Comparison of ENCODE assay signal across 1 cellular context in genomic region chr17:28718317-28718672, GRCh38.
TF ChIP-seq lines count a peak whose summit lies in the region.

No MANE protein-coding gene starts in this region.

TF ChIP-seq in K562, 482 proteins besides CTCF, POLR2A, EP300 and RAD21:
- TF ChIP-seq NR1H2 (CRISPR knock-in tag; IDR thresholded peaks at IDR 0.05) = no peak
- no peak for TF ChIP-seq PCBP1 (IDR thresholded peaks at IDR 0.05; ENCODE audit: low read depth, low read length, poor library complexity, severe bottlenecking)
- no peak for TF ChIP-seq XRCC5 (IDR thresholded peaks at IDR 0.05; ENCODE audit: low read depth, low read length)
- TF ChIP-seq CXXC5 (CRISPR knock-in tag; IDR thresholded peaks at IDR 0.05) = no peak
- no peak for TF ChIP-seq NCOA2 (IDR thresholded peaks at IDR 0.05; ENCODE audit: partially characterized antibody in 2 of 2)
- no peak for TF ChIP-seq ZNF639 (CRISPR knock-in tag; conservative IDR thresholded peaks at IDR 0.05 in 1 of 2, IDR thresholded peaks at IDR 0.05 in 1 of 2)
- TF ChIP-seq CSDE1 (IDR thresholded peaks at IDR 0.05) = no peak
- no peak for TF ChIP-seq ZNF253 (CRISPR knock-in tag; conservative IDR thresholded peaks at IDR 0.05)
- no peak for TF ChIP-seq RAD51 (IDR thresholded peaks at IDR 0.05; ENCODE audit: borderline replicate concordance, low read depth)
- TF ChIP-seq ELF2 (CRISPR knock-in tag; IDR thresholded peaks at IDR 0.05) = no peak
- TF ChIP-seq JUN (IDR thresholded peaks at IDR 0.05; ENCODE audit: borderline replicate concordance, low read depth, low read length) = no peak
- no peak for TF ChIP-seq JUN (CRISPR knock-in tag; IDR thresholded peaks at IDR 0.05; ENCODE audit: borderline replicate concordance)
- no peak for TF ChIP-seq CTCFL (IDR thresholded peaks at IDR 0.05; ENCODE audit: borderline replicate concordance, insufficient read depth, low read depth, low read length, poor library complexity, severe bottlenecking)
- no peak for TF ChIP-seq YY1 (IDR thresholded peaks at IDR 0.05; ENCODE audit: borderline replicate concordance in 1 of 3, control insufficient read depth in 1 of 3, extremely low read depth in 1 of 3, insufficient read depth in 3 of 3, insufficient read length in 1 of 3, insufficient replicate concordance in 2 of 3, low read depth in 1 of 3, low read length in 2 of 3)
- no peak for TF ChIP-seq MEF2D (tag; conservative IDR thresholded peaks at IDR 0.05; ENCODE audit: low read depth)
- no peak for TF ChIP-seq POLR3G (IDR thresholded peaks at IDR 0.05; ENCODE audit: extremely low read depth, insufficient read length, insufficient replicate concordance)
- no peak for TF ChIP-seq FOXO4 (CRISPR knock-in tag; IDR thresholded peaks at IDR 0.05)
- no peak for TF ChIP-seq THRAP3 (IDR thresholded peaks at IDR 0.05; ENCODE audit: borderline replicate concordance)
- no peak for TF ChIP-seq RHOXF2B (CRISPR knock-in tag; conservative IDR thresholded peaks at IDR 0.05)
- TF ChIP-seq CREB1 (IDR thresholded peaks at IDR 0.05) = no peak
- TF ChIP-seq CREB1 (CRISPR knock-in tag; IDR thresholded peaks at IDR 0.05) = no peak
- no peak for TF ChIP-seq TRIM24 (IDR thresholded peaks at IDR 0.05)
